In genomic region chr10:45253183-45253914, GRCh38 we compare ENCODE assay signal across 16 cellular contexts.
DNase-seq lines count a peak whose midpoint lies in the region; ATAC-seq and TF ChIP-seq lines count a peak whose summit lies in the region.
"Had no signal": no experiment of that assay in that cellular context is flagged by ENCODE, and none has a peak within 500 bp of the region (broad histone marks: within the 10 kb centered on the region; RNA-seq: fewer than 3 reads in every experiment).

No MANE protein-coding gene starts in this region.

- no peaks in the 10 kb centered on the region for H3K9me3 ChIP-seq in MM.1S (replicated peaks; ENCODE audit: insufficient read depth, low read length)
- H3K9me3 ChIP-seq: A549, pancreas, thoracic aorta had no signal

- no peak overlapping the region for H2AFZ ChIP-seq in MM.1S (ENCODE audit: low read length)

- peak; percentile 29 for DNase-seq in activated CD4-positive, alpha-beta T cell treated with anti-CD3 and anti-CD28 coated beads for 36 hours
- no peak for DNase-seq in activated CD4-positive, alpha-beta T cell treated with anti-CD3 and anti-CD28 coated beads for 4 hours
- DNase-seq in naive B cell (no peak), MM.1S (no peak), OCI-M2 (lab: John Stamatoyannopoulos, UW; ENCODE audit: unreplicated experiment) (no peak), NCI-H2227 treated with DMSO at 0.1 percent for 48 hours (lab: John Stamatoyannopoulos, UW) (no peak)
- DNase-seq: activated T-cell treated with anti-CD3 and anti-CD28 coated beads, Interleukin-2, amount 50 U/mL, for 24 hours; DND-41; NCI-H524 treated with DMSO at 0.1 percent for 48 hours; pancreas; stimulated activated CD4-positive, alpha-beta T cell treated with anti-CD3 and anti-CD28 coated beads, Interleukin-4, amount 100 ng/mL, for 24 hours had no signal

- no peak overlapping the region for H3K27ac Mint-ChIP-seq in activated CD4-positive, alpha-beta T cell treated with anti-CD3 and anti-CD28 coated beads for 36 hours
- H3K27ac Mint-ChIP-seq in naive B cell = peak overlapping the region in 1 of 6 donors; percentile 18
- H3K27ac Mint-ChIP-seq: activated T-cell treated with anti-CD3 and anti-CD28 coated beads, Interleukin-2, amount 50 U/mL, for 24 hours had no signal

- H3K27me3 ChIP-seq in MM.1S (replicated peaks; ENCODE audit: insufficient read depth, low read length) = no peaks in the 10 kb centered on the region
- H3K27me3 ChIP-seq: pancreas had no signal

- no peaks in the 10 kb centered on the region for H4K20me1 ChIP-seq in MM.1S (ENCODE audit: insufficient read depth, low read length)

- H3K9me2 ChIP-seq in MM.1S (replicated peaks; ENCODE audit: insufficient read depth, low read length) = no peaks in the 10 kb centered on the region

- CTCF ChIA-PET in activated CD4-positive, alpha-beta T cell treated with anti-CD3 and anti-CD28 coated beads for 36 hours (lab: Charles Lee) = no interaction called here

- ATAC-seq in activated CD4-positive, alpha-beta T cell treated with anti-CD3 and anti-CD28 coated beads for 36 hours = peak; percentile 78
- ATAC-seq in GM21360 (IDR thresholded peaks at IDR 0.05; ENCODE audit: unreplicated experiment) = peak; percentile 58
- peak; percentile 64 for ATAC-seq in HG03095 (IDR thresholded peaks at IDR 0.05; ENCODE audit: unreplicated experiment)
- peak; percentile 52 to 65 for ATAC-seq in naive B cell (ENCODE audit: low read depth in 2 of 2)
- ATAC-seq: HCT116, pancreas had no signal

- H3K36me3 ChIP-seq in MM.1S (replicated peaks; ENCODE audit: insufficient read depth, low read length) = no peaks in the 10 kb centered on the region
- H3K36me3 ChIP-seq: pancreas, thoracic aorta had no signal

- H3K4me1 Mint-ChIP-seq in activated CD4-positive, alpha-beta T cell treated with anti-CD3 and anti-CD28 coated beads for 36 hours = peaks cover 2% of the 10 kb centered on the region
- peaks cover 18 to 27% (median 18%) of the 10 kb centered on the region in 3 donors for H3K4me1 Mint-ChIP-seq in naive B cell

- H3F3A ChIP-seq in MM.1S (ENCODE audit: insufficient read depth, low read length) = no peaks in the 10 kb centered on the region

- no peak overlapping the region for H3K27ac ChIP-seq in MM.1S (ENCODE audit: low read length)
- H3K27ac ChIP-seq: A549, pancreas, thoracic aorta had no signal

- POLR2A ChIA-PET in activated CD4-positive, alpha-beta T cell treated with anti-CD3 and anti-CD28 coated beads for 36 hours (lab: Charles Lee) = no interaction called here

- H3K4me3 Mint-ChIP-seq in activated CD4-positive, alpha-beta T cell treated with anti-CD3 and anti-CD28 coated beads for 36 hours = no peak overlapping the region
- peak overlapping the region in 1 of 8 donors; percentile 16 for H3K4me3 Mint-ChIP-seq in naive B cell
- H3K4me3 Mint-ChIP-seq: activated T-cell treated with anti-CD3 and anti-CD28 coated beads, Interleukin-2, amount 50 U/mL, for 24 hours had no signal

- no peaks in the 10 kb centered on the region for H3K79me2 ChIP-seq in MM.1S (ENCODE audit: low read length)

- H3K4me3 ChIP-seq in MM.1S (ENCODE audit: low read length) = no peak overlapping the region
- H3K4me3 ChIP-seq: A549, pancreas, thoracic aorta had no signal

- no peak overlapping the region for H3K4me2 ChIP-seq in MM.1S (ENCODE audit: low read depth, low read length)
- H3K4me2 ChIP-seq: A549 had no signal

- H3K9ac ChIP-seq in MM.1S (ENCODE audit: low read length) = no peak overlapping the region

- no peaks in the 10 kb centered on the region for H3K9me3 Mint-ChIP-seq in activated CD4-positive, alpha-beta T cell treated with anti-CD3 and anti-CD28 coated beads for 36 hours (ENCODE audit: low read depth)
- peaks cover 0 to 3% (median 0%) of the 10 kb centered on the region in 7 donors for H3K9me3 Mint-ChIP-seq in naive B cell
- H3K9me3 Mint-ChIP-seq: activated T-cell treated with anti-CD3 and anti-CD28 coated beads, Interleukin-2, amount 50 U/mL, for 24 hours had no signal

- intact Hi-C loops in activated CD4-positive, alpha-beta T cell treated with anti-CD3 and anti-CD28 coated beads for 36 hours (cut with DNase I, micrococcal nuclease) = loop anchor here in 1 of 2 experiments (5.0 kb wide), 1 partner anchor 419 kb away; the partner anchor contains the start of gene ZFAND4

- peaks cover 3% of the 10 kb centered on the region for H3K27me3 Mint-ChIP-seq in activated CD4-positive, alpha-beta T cell treated with anti-CD3 and anti-CD28 coated beads for 36 hours
- H3K27me3 Mint-ChIP-seq in naive B cell = peaks cover 0 to 9% (median 9%) of the 10 kb centered on the region in 3 donors

- no peak for TF ChIP-seq CTCF in MM.1S (IDR thresholded peaks at IDR 0.05; ENCODE audit: low read length)

- H3K36me3 Mint-ChIP-seq in activated CD4-positive, alpha-beta T cell treated with anti-CD3 and anti-CD28 coated beads for 36 hours (ENCODE audit: low read depth) = no peaks in the 10 kb centered on the region
- no peaks in the 10 kb centered on the region for H3K36me3 Mint-ChIP-seq in naive B cell

- no peaks in the 10 kb centered on the region for H3K4me1 ChIP-seq in MM.1S (ENCODE audit: low read length)
- H3K4me1 ChIP-seq: A549, pancreas had no signal
